1 cellular context compared by ENCODE assay signal in the genomic region with DNA sequence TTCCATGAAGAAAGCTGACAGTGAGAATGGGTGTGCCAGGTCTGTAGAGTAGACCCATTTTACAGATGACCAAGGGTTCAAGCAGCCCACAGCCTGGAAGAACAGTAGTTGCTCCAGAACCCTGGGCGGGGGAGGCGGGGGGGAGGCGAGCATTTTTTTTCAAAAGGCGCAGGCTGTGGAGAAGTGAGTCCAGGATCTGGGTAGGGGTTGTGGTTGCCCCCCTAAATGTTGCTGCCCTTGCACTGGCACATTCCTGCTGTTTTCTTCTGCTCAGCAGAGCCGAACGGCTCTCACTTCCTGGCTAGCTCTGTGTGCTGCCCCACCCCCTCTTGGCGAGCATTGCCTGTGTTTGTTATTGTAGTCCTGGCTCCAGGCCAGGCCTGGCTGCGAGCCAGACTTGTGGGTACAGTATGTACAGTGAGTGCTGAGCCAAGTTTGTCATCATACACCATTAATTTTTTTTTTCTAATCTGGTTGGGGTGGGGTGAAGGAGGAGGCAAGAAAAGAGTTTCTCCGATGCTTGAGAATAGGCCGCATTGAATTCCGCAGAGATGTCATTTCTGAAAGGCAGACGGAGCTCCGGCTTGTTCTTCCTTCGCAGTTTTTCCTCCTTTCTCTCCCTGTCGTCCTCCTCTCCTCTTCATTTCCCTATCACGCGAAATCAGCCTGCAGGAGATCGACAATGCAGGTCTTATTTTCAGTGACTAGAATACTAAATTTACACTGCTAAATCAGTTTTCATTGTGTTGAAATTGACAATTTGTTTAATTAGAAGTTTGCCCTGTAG.
TF ChIP-seq lines count a peak whose summit lies in the region.

No MANE protein-coding gene starts in this region.

TF ChIP-seq in GM23338, 12 proteins besides CTCF, POLR2A, EP300 and RAD21 (continued from another document):
- no peak for TF ChIP-seq ZNF462 (CRISPR knock-in tag; IDR thresholded peaks at IDR 0.05)
- TF ChIP-seq ZNF331 (CRISPR knock-in tag; IDR thresholded peaks at IDR 0.05; ENCODE audit: low read depth), result no peak
- TF ChIP-seq NANOG (IDR thresholded peaks at IDR 0.05; ENCODE audit: borderline replicate concordance), result no peak
